Comparison of ENCODE assay signal across 10 cellular contexts in the genomic region with DNA sequence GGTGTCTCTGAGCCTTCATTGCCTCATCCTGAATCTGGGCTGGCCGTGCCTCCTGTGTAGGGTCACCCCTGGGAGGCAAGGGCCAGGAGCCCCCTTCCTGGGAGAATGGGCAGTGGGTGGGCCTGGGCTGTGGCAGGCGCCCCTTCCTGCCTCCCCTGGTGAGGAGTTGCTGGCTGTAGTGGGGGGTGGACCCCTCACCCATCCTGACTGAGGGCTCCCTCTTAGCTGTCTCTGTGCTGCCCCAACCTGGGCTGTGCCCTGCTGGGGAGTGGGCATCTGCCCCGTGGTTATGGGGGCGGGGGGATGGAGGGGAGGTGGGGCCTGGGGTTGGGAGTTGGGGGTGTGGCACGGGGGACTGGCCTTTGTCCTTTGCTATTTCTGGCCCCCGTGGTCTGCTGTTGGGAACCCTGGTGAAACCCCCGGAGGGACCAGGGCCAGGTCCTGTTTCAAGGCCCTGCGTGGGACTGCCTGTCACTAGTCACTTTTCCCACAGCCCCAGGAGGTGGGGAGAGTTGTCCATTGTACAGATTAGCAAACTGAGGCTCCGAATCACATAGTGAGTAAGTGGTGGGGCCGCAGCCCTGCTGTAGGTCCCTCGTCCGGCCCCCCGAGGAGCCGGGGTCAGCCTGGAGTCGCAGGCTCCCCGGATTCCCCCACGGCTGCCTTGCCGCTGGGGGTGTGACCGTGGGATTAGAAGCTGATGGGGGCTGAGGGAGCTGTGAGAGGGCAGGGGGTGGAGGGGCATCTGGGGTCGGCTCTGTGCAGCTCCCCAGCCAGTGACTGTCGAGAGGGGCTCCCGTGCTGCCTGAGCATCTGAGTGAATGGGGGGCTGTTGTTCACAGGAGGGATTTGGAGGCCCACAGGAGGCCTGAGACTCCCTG. TPM values are rescaled to one million over a fixed set of nuclear protein-coding genes. Genes with fewer than 3 reads are reported as not detected.
A peak's percentile ranks its signal among the peaks of the same experiment; 100 is the strongest.
DNase-seq lines count a peak whose midpoint lies in the region; ATAC-seq and TF ChIP-seq lines count a peak whose summit lies in the region.
"Had no signal": no experiment of that assay in that cellular context is flagged by ENCODE, and none has a peak within 500 bp of the region (broad histone marks: within the 10 kb centered on the region; RNA-seq: fewer than 3 reads in every experiment).

No MANE protein-coding gene starts in this region.

- ATAC-seq in stimulated activated naive CD8-positive, alpha-beta T cell treated with anti-CD3 and anti-CD28 coated beads, Interleukin-15, Interleukin-2, amounts not matched to agents 100 U/mL and 50 U/mL, for 24 hours: no peak

- no peaks in the 10 kb centered on the region for H3K9me3 Mint-ChIP-seq in stimulated activated naive CD8-positive, alpha-beta T cell treated with anti-CD3 and anti-CD28 coated beads, Interleukin-15, Interleukin-2, amounts not matched to agents 100 ng/mL and 50 ng/mL, for 24 hours

- H3K4me1 ChIP-seq in mucosa of stomach (ENCODE audit: control insufficient read depth, insufficient read depth, low read length) (peaks cover 42% of the 10 kb centered on the region), vagina (peaks cover 85% of the 10 kb centered on the region)

- no peaks in the 10 kb centered on the region for H3K27me3 Mint-ChIP-seq in stimulated activated naive CD8-positive, alpha-beta T cell treated with anti-CD3 and anti-CD28 coated beads, Interleukin-15, Interleukin-2, amounts not matched to agents 100 ng/mL and 50 ng/mL, for 24 hours

- H3K27me3 ChIP-seq in mucosa of stomach (ENCODE audit: control insufficient read depth, insufficient read depth, low read length) (peaks cover 10% of the 10 kb centered on the region), vagina (no peaks in the 10 kb centered on the region)

- no peak for TF ChIP-seq POLR2A in vagina (IDR thresholded peaks at IDR 0.05)

- no peaks in the 10 kb centered on the region for H3K36me3 Mint-ChIP-seq in stimulated activated naive CD8-positive, alpha-beta T cell treated with anti-CD3 and anti-CD28 coated beads, Interleukin-15, Interleukin-2, amounts not matched to agents 100 ng/mL and 50 ng/mL, for 24 hours (ENCODE audit: low read depth)

- peak overlapping the region; percentile 93 for H3K4me3 Mint-ChIP-seq in stimulated activated naive CD8-positive, alpha-beta T cell treated with anti-CD3 and anti-CD28 coated beads, Interleukin-15, Interleukin-2, amounts not matched to agents 100 ng/mL and 50 ng/mL, for 24 hours

- H3K9ac ChIP-seq in mucosa of stomach (ENCODE audit: low read length): peak overlapping the region; percentile 93

- H3K4me1 Mint-ChIP-seq in stimulated activated naive CD8-positive, alpha-beta T cell treated with anti-CD3 and anti-CD28 coated beads, Interleukin-15, Interleukin-2, amounts not matched to agents 100 ng/mL and 50 ng/mL, for 24 hours (ENCODE audit: low read depth): peaks cover 21% of the 10 kb centered on the region

- no peak overlapping the region for H3K4me3 ChIP-seq in mucosa of stomach (ENCODE audit: low read length)
- peak overlapping the region; percentile 79 to 86 for H3K4me3 ChIP-seq in vagina

- H3K9me3 ChIP-seq in mucosa of stomach (ENCODE audit: control insufficient read depth, low read length) (no peaks in the 10 kb centered on the region), vagina (no peaks in the 10 kb centered on the region)

- H3K36me3 ChIP-seq in mucosa of stomach (ENCODE audit: control insufficient read depth, insufficient read depth, low read length) (no peaks in the 10 kb centered on the region), vagina (no peaks in the 10 kb centered on the region)

- no peak for DNase-seq in stimulated activated naive CD8-positive, alpha-beta T cell treated with anti-CD3 and anti-CD28 coated beads, Interleukin-15, Interleukin-2, amounts not matched to agents 100 U/mL and 50 U/mL, for 24 hours
- DNase-seq in caudate nucleus (lab: John Stamatoyannopoulos, UW): no peak
- no peak for DNase-seq in vagina (ENCODE audit: extremely low spot score in 2 of 2)
- no peak for DNase-seq in NCI-H510A treated with DMSO at 0.1 percent for 48 hours (lab: John Stamatoyannopoulos, UW)
- DNase-seq in NCI-H1105 treated with DMSO at 0.1 percent for 48 hours (lab: John Stamatoyannopoulos, UW): no peak
- DNase-seq in NCI-H2196 treated with DMSO at 0.1 percent for 48 hours (lab: John Stamatoyannopoulos, UW; ENCODE audit: unreplicated experiment): no peak
- DNase-seq: cerebellar nuclear complex had no signal

- H3K27ac ChIP-seq in caudate nucleus (ENCODE audit: low read depth, low read length) (peak overlapping the region; percentile 83), vagina (peak overlapping the region; percentile 85)

- TF ChIP-seq CTCF in vagina (IDR thresholded peaks at IDR 0.05): no peak

- no peak overlapping the region for H3K27ac Mint-ChIP-seq in stimulated activated naive CD8-positive, alpha-beta T cell treated with anti-CD3 and anti-CD28 coated beads, Interleukin-15, Interleukin-2, amounts not matched to agents 100 ng/mL and 50 ng/mL, for 24 hours

- intact Hi-C loops in vagina (cut with DNase I): loop anchor here (10.0 kb wide), 1 partner anchor 80 kb away; the partner anchor contains the start of genes BRAT1 and IQCE

RNA-seq across cellular contexts. Expression of gene TTYH3, which starts 2.7 kb away (rescaled TPM):
- total RNA-seq in vagina: 33.9 TPM

RNA-seq across cellular contexts. Expression of gene AMZ1, which starts 53.5 kb away (rescaled TPM):
- total RNA-seq in vagina: 1.2 TPM
- total RNA-seq: G401 had no signal
